In genomic region chr12:52879394-52880351, GRCh38 we compare ENCODE assay signal across 9 cellular contexts. TPM values are rescaled to one million over a fixed set of nuclear protein-coding genes. Genes with fewer than 3 reads are reported as not detected.
DNase-seq lines count a peak whose midpoint lies in the region; ATAC-seq and TF ChIP-seq lines count a peak whose summit lies in the region.
"Had no signal": no experiment of that assay in that cellular context is flagged by ENCODE, and none has a peak within 500 bp of the region (broad histone marks: within the 10 kb centered on the region; RNA-seq: fewer than 3 reads in every experiment).

No MANE protein-coding gene starts in this region.

- H4K20me1 ChIP-seq in Karpas-422 (ENCODE audit: insufficient read depth, low read depth, low read length) = 0 out of 2 replicates have a peak, but pooled peaks cover 2% of the 10 kb centered on the region

- H3K9ac ChIP-seq in Karpas-422 (ENCODE audit: low read length) (peak overlapping the region; percentile 26; the same call in 1 of the 2 replicates), mucosa of stomach (ENCODE audit: low read length) (peak overlapping the region; percentile 47)

- no peaks in the 10 kb centered on the region for H3K36me3 Mint-ChIP-seq in activated T-cell treated with anti-CD3 and anti-CD28 coated beads, Interleukin-2, amount 50 U/mL, for 4 hours (ENCODE audit: insufficient read depth)

- H3K4me1 ChIP-seq in Karpas-422 (ENCODE audit: low read length) = peaks cover 3% of the 10 kb centered on the region
- H3K4me1 ChIP-seq in esophagus (ENCODE audit: control insufficient read depth in 2 of 2, insufficient read depth in 2 of 2, low read length in 1 of 2) = peaks cover 2 to 35% of the 10 kb centered on the region in 2 donors
- H3K4me1 ChIP-seq in mucosa of stomach (ENCODE audit: control insufficient read depth, insufficient read depth, low read length) = peaks cover 52% of the 10 kb centered on the region

- no peaks in the 10 kb centered on the region for H3K36me3 ChIP-seq in Karpas-422 (ENCODE audit: insufficient read depth, low read length)
- no peaks in the 10 kb centered on the region for H3K36me3 ChIP-seq in esophagus (ENCODE audit: control insufficient read depth in 2 of 2, insufficient read depth in 2 of 2, low read length in 1 of 2)
- H3K36me3 ChIP-seq in mucosa of stomach (ENCODE audit: control insufficient read depth, insufficient read depth, low read length) = no peaks in the 10 kb centered on the region

- 7 to 11% methylated on average over 38 of the region's 38 CpGs for WGBS in esophagus, 2 donors

- H3K27me3 ChIP-seq in Karpas-422 (ENCODE audit: low read length) = no peaks in the 10 kb centered on the region
- H3K27me3 ChIP-seq in esophagus (ENCODE audit: control insufficient read depth in 1 of 2, insufficient read depth in 2 of 2, low read length in 2 of 2) = no peaks in the 10 kb centered on the region
- H3K27me3 ChIP-seq in mucosa of stomach (ENCODE audit: control insufficient read depth, insufficient read depth, low read length) = no peaks in the 10 kb centered on the region

- ATAC-seq in activated T-cell treated with anti-CD3 and anti-CD28 coated beads, Interleukin-2, amount 50 U/mL, for 4 hours = peak; percentile 95 to 96
- no peak for ATAC-seq in GM21723 (IDR thresholded peaks at IDR 0.05; ENCODE audit: unreplicated experiment)

- no peak overlapping the region for H3K4me3 ChIP-seq in Karpas-422 (ENCODE audit: low read length)
- peak overlapping the region; percentile 7 to 20 for H3K4me3 ChIP-seq in esophagus (ENCODE audit: low read depth in 1 of 2, low read length in 2 of 2)
- H3K4me3 ChIP-seq in mucosa of stomach (ENCODE audit: low read length) = no peak overlapping the region

- H3K9me3 Mint-ChIP-seq in activated T-cell treated with anti-CD3 and anti-CD28 coated beads, Interleukin-2, amount 50 U/mL, for 4 hours = no peaks in the 10 kb centered on the region

- H3K9me2 ChIP-seq in Karpas-422 (replicated peaks; ENCODE audit: insufficient read depth, low read length) = no peaks in the 10 kb centered on the region

- no peaks in the 10 kb centered on the region for H3K79me2 ChIP-seq in Karpas-422 (ENCODE audit: low read length)

- peak overlapping the region; percentile 77 for H3K4me3 Mint-ChIP-seq in activated T-cell treated with anti-CD3 and anti-CD28 coated beads, Interleukin-2, amount 50 U/mL, for 4 hours

- H3K4me1 Mint-ChIP-seq in activated T-cell treated with anti-CD3 and anti-CD28 coated beads, Interleukin-2, amount 50 U/mL, for 4 hours (ENCODE audit: low read depth) = peaks cover 6% of the 10 kb centered on the region

- H3K4me2 ChIP-seq in Karpas-422 (ENCODE audit: low read depth, low read length, poor library complexity, severe bottlenecking) = peak overlapping the region; percentile 11

- peaks cover 12% of the 10 kb centered on the region for H3K27me3 Mint-ChIP-seq in activated T-cell treated with anti-CD3 and anti-CD28 coated beads, Interleukin-2, amount 50 U/mL, for 4 hours (ENCODE audit: low read depth)

- H3K9me3 ChIP-seq in Karpas-422 (ENCODE audit: low read length) (no peaks in the 10 kb centered on the region), esophagus (ENCODE audit: control insufficient read depth in 2 of 2, insufficient read depth in 1 of 2, low read depth in 1 of 2, low read length in 1 of 2) (no peaks in the 10 kb centered on the region), mucosa of stomach (ENCODE audit: control insufficient read depth, low read length) (no peaks in the 10 kb centered on the region)

- DNase-seq in Karpas-422 = peak; percentile 90
- DNase-seq in activated T-cell treated with anti-CD3 and anti-CD28 coated beads, Interleukin-2, amount 50 U/mL, for 4 hours = peak; percentile 62
- DNase-seq in stimulated activated CD8-positive, alpha-beta memory T cell treated with anti-CD3 and anti-CD28 coated beads, Interleukin-7, amount 100 ng/mL, for 1 hour (ENCODE audit: low read depth in 2 of 2) = peak; percentile 45 to 46

- no peak overlapping the region; the same call in 1 of the 2 replicates for H2AFZ ChIP-seq in Karpas-422 (ENCODE audit: low read length)

- TF ChIP-seq CTCF in GM12872 (IDR thresholded peaks at IDR 0.05; ENCODE audit: insufficient read depth, low read depth, low read length) = peak; percentile 97

- H3K27ac ChIP-seq in Karpas-422 (ENCODE audit: low read length) = no peak overlapping the region
- H3K27ac ChIP-seq in esophagus (ENCODE audit: low read depth in 2 of 2, low read length in 1 of 2) = peak overlapping the region; percentile 97 to 100

TF ChIP-seq in PFSK-1, 5 proteins besides CTCF, POLR2A, EP300 and RAD21:
- TF ChIP-seq FOXP2 (optimal IDR thresholded peaks at IDR 0.05; ENCODE audit: borderline replicate concordance, extremely low read depth, extremely low read length, insufficient read depth) (peak; percentile 40), REST (IDR thresholded peaks at IDR 0.05; ENCODE audit: insufficient read depth in 1 of 2, low read depth in 2 of 2, low read length in 2 of 2) (no peak), TAF1 (IDR thresholded peaks at IDR 0.05; ENCODE audit: borderline replicate concordance, insufficient read depth, low read length) (no peak)
TF ChIP-seq in PFSK-1: peak in this region for 1.

RNA-seq across cellular contexts. Expression of gene KRT8, which starts 25.2 kb away (rescaled TPM):
- not detected in 2 replicates for total RNA-seq in Karpas-422 (2014; rRNA removed; shearing (Covaris generic); ENCODE audit: low replicate concordance)
- 17.5 TPM for polyA plus RNA-seq in PFSK-1 (2012; ENCODE audit: insufficient read length, low read depth)
- total RNA-seq in activated T-cell treated with anti-CD3 and anti-CD28 coated beads, Interleukin-2, amount 50 U/mL, for 4 hours = 1 to 10 TPM; 4.2 to 6.0 (median 4.5) TPM
- polyA plus RNA-seq in esophagus = 100 to 1,000 TPM in 1 of 2 donors, 10 to 100 TPM in 1; 38.7 to 105 TPM

RNA-seq across cellular contexts. Expression of gene KRT78, which starts 30.9 kb away (rescaled TPM):
- total RNA-seq in Karpas-422 (2014; rRNA removed; shearing (Covaris generic); ENCODE audit: low replicate concordance) = not detected in 2 replicates
- not detected for polyA plus RNA-seq in PFSK-1 (2012; ENCODE audit: insufficient read length, low read depth)
- not detected for total RNA-seq in activated T-cell treated with anti-CD3 and anti-CD28 coated beads, Interleukin-2, amount 50 U/mL, for 4 hours
- 1,000 to 10,000 TPM in 1 of 2 donors, 100 to 1,000 TPM in 1; 633 to 1,998 TPM for polyA plus RNA-seq in esophagus
- total RNA-seq: subcutaneous adipose tissue had no signal

RNA-seq across cellular contexts. Expression of gene KRT79, which starts 45.6 kb away (rescaled TPM):
- not detected in 2 replicates for total RNA-seq in Karpas-422 (2014; rRNA removed; shearing (Covaris generic); ENCODE audit: low replicate concordance)
- not detected for polyA plus RNA-seq in PFSK-1 (2012; ENCODE audit: insufficient read length, low read depth)
- total RNA-seq in activated T-cell treated with anti-CD3 and anti-CD28 coated beads, Interleukin-2, amount 50 U/mL, for 4 hours = under 1 TPM in 2 of 3 donors, not detected in 1; 0.10 to 0.16 TPM
- polyA plus RNA-seq in esophagus = 1 to 10 TPM in 1 of 2 donors, under 1 TPM in 1; 0.75 to 1.8 TPM

Comparison
In these comparisons a context has a peak if more than half of its experiments do, and no peak if none do; other contexts are left out.
1. H3K4me3 ChIP-seq: peak in esophagus (2 of 2); none in Karpas-422 (single experiment) and mucosa of stomach (single experiment).
2. Peak in every context shown above with its lines, with median percentiles within 50 percentile points of each other: DNase-seq.